ENCODE assay signal across 25 cellular contexts in the genomic region with DNA sequence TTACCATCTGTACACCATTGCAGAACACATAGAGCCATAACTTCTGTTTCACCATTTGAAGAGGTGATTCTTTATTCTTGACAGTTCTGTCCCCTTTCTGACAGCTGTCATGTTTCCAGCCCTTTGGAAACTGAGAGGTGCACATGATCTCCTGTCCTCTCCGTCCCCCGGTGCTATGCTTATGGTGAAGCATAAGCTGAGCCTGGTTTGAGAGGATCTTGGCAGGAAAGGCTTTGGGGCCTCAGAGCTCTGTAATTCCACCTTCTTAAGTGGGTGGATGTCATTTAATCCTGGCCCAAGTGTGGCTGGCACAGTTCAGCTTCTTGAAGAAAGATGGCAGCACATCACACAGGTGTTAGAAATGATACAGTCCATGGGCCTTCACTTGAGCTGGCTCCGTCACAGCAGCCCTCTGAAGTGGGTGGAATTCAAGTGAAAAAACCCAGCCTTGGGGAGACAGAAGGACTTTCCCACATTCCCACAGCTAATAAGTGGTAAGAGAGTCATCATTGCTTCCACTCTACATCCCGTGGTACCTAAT. TPM values are rescaled to one million over a fixed set of nuclear protein-coding genes. Genes with fewer than 3 reads are reported as not detected.
DNase-seq lines count a peak whose midpoint lies in the region; ATAC-seq and TF ChIP-seq lines count a peak whose summit lies in the region.
"Had no signal": no experiment of that assay in that cellular context is flagged by ENCODE, and none has a peak within 500 bp of the region (broad histone marks: within the 10 kb centered on the region; RNA-seq: fewer than 3 reads in every experiment).

No MANE protein-coding gene starts in this region.

- no peaks in the 10 kb centered on the region for H3K9me3 Mint-ChIP-seq in activated CD4-positive, alpha-beta memory T cell treated with anti-CD3 and anti-CD28 coated beads, Interleukin-2, amount 10 ng/mL, durations not matched to agents 7 days and 5 days
- H3K9me3 Mint-ChIP-seq: activated naive CD4-positive, alpha-beta T cell treated with anti-CD3 and anti-CD28 coated beads, Interleukin-2, amount 10 ng/mL, durations not matched to agents 7 days and 5 days; activated T-cell treated with anti-CD3 and anti-CD28 coated beads, Interleukin-2, amount 50 U/mL, for 72 hours had no signal

- peaks cover 3% of the 10 kb centered on the region for H3K4me1 Mint-ChIP-seq in activated CD4-positive, alpha-beta memory T cell treated with anti-CD3 and anti-CD28 coated beads, Interleukin-2, amount 10 ng/mL, durations not matched to agents 7 days and 5 days

- H3K27ac ChIP-seq in 22Rv1: no peak overlapping the region
- H3K27ac ChIP-seq: dorsolateral prefrontal cortex, gastroesophageal sphincter, prostate gland, SJSA1 had no signal

- CTCF ChIA-PET in activated CD4-positive, alpha-beta memory T cell treated with anti-CD3 and anti-CD28 coated beads, Interleukin-2, amount 10 ng/mL, durations not matched to agents 7 days and 5 days (lab: Charles Lee): interaction anchor here (0.8 to 12.4 kb wide), 13 partner anchors 9 to 265 kb away, joined by 3 to 278 read pairs (median 5); partner anchors contain the start of gene GRPEL2

- no peaks in the 10 kb centered on the region for H3K36me3 Mint-ChIP-seq in activated CD4-positive, alpha-beta memory T cell treated with anti-CD3 and anti-CD28 coated beads, Interleukin-2, amount 10 ng/mL, durations not matched to agents 7 days and 5 days (ENCODE audit: low read depth)
- H3K36me3 Mint-ChIP-seq: activated naive CD4-positive, alpha-beta T cell treated with anti-CD3 and anti-CD28 coated beads, Interleukin-2, amount 10 ng/mL, durations not matched to agents 7 days and 5 days had no signal

- peak; percentile 14; the same call in 1 of the 2 replicates for TF ChIP-seq CTCF in 22Rv1 (IDR thresholded peaks at IDR 0.05)
- 0 out of 3 replicates have a peak, but pooled peaks have one; percentile 11 for TF ChIP-seq CTCF in GM12872 (IDR thresholded peaks at IDR 0.05; ENCODE audit: insufficient read depth, low read depth, low read length)
- TF ChIP-seq CTCF in epithelial cell of esophagus (IDR thresholded peaks at IDR 0.05; ENCODE audit: insufficient read depth, low read depth, low read length, missing control alignments): peak; percentile 21

- no peak overlapping the region for H3K27ac Mint-ChIP-seq in activated CD4-positive, alpha-beta memory T cell treated with anti-CD3 and anti-CD28 coated beads, Interleukin-2, amount 10 ng/mL, durations not matched to agents 7 days and 5 days
- H3K27ac Mint-ChIP-seq: activated naive CD4-positive, alpha-beta T cell treated with anti-CD3 and anti-CD28 coated beads, Interleukin-2, amount 10 ng/mL, durations not matched to agents 7 days and 5 days; activated T-cell treated with anti-CD3 and anti-CD28 coated beads, Interleukin-2, amount 50 U/mL, for 72 hours had no signal

- H3K4me3 ChIP-seq in epithelial cell of esophagus (ENCODE audit: low read length): no peak overlapping the region
- H3K4me3 ChIP-seq: dorsolateral prefrontal cortex, gastroesophageal sphincter, prostate gland, SJSA1 had no signal

- H3K27me3 Mint-ChIP-seq in activated CD4-positive, alpha-beta memory T cell treated with anti-CD3 and anti-CD28 coated beads, Interleukin-2, amount 10 ng/mL, durations not matched to agents 7 days and 5 days: no peaks in the 10 kb centered on the region

- no peak overlapping the region for H3K4me3 Mint-ChIP-seq in activated CD4-positive, alpha-beta memory T cell treated with anti-CD3 and anti-CD28 coated beads, Interleukin-2, amount 10 ng/mL, durations not matched to agents 7 days and 5 days
- H3K4me3 Mint-ChIP-seq: activated naive CD4-positive, alpha-beta T cell treated with anti-CD3 and anti-CD28 coated beads, Interleukin-2, amount 10 ng/mL, durations not matched to agents 7 days and 5 days; activated T-cell treated with anti-CD3 and anti-CD28 coated beads, Interleukin-2, amount 50 U/mL, for 72 hours had no signal

- POLR2A ChIA-PET in activated CD4-positive, alpha-beta memory T cell treated with anti-CD3 and anti-CD28 coated beads, Interleukin-2, amount 10 ng/mL, durations not matched to agents 7 days and 5 days (lab: Charles Lee): interaction anchor here (0.8 to 1.3 kb wide), 2 partner anchors 30 to 54 kb away, joined by 3 read pairs; partner anchors contain the start of gene GRPEL2

- DNase-seq in NCI-H82 treated with DMSO at 0.1 percent for 48 hours (lab: John Stamatoyannopoulos, UW; ENCODE audit: unreplicated experiment): peak; percentile 66
- no peak for DNase-seq in epithelial cell of esophagus (ENCODE audit: low read depth)
- DNase-seq in medulla oblongata (ENCODE audit: extremely low spot score): no peak
- no peak for DNase-seq in activated CD4-positive, alpha-beta memory T cell treated with anti-CD3 and anti-CD28 coated beads, Interleukin-2, amount 10 ng/mL, durations not matched to agents 7 days and 5 days
- DNase-seq in NCI-H526 (lab: John Stamatoyannopoulos, UW): no peak
- DNase-seq: ACHN; activated CD4-positive, alpha-beta T cell treated with anti-CD3 and anti-CD28 coated beads for 4 hours; activated naive CD4-positive, alpha-beta T cell treated with anti-CD3 and anti-CD28 coated beads, Interleukin-2, amount 10 ng/mL, durations not matched to agents 7 days and 5 days; activated T-cell treated with anti-CD3 and anti-CD28 coated beads, Interleukin-2, amount 50 U/mL, for 72 hours; C1 segment of cervical spinal cord; caudate nucleus; dorsolateral prefrontal cortex; KG1; MV-4-11; NCI-H1694; stimulated activated CD4-positive, alpha-beta T cell treated with anti-CD3 and anti-CD28 coated beads, Interleukin-2, amount 100 ng/mL, for 48 hours; stimulated activated naive CD4-positive, alpha-beta T cell treated with Interleukin-2 at 50 U/mL for 16 hours; trophoblast cell had no signal

- ATAC-seq in GM21529 (IDR thresholded peaks at IDR 0.05; ENCODE audit: unreplicated experiment): no peak
- ATAC-seq: activated T-cell treated with anti-CD3 and anti-CD28 coated beads, Interleukin-2, amount 50 U/mL, for 72 hours; gastroesophageal sphincter had no signal

RNA-seq across cellular contexts. Expression of gene GRPEL2, which starts 30.7 kb away (rescaled TPM):
- total RNA-seq in activated CD4-positive, alpha-beta memory T cell treated with anti-CD3 and anti-CD28 coated beads, Interleukin-2, amount 10 ng/mL, durations not matched to agents 7 days and 5 days: 10 to 100 TPM; 43.8 to 49.4 TPM

RNA-seq across cellular contexts. Expression of gene AFAP1L1, which starts 43.0 kb away (rescaled TPM):
- total RNA-seq in activated CD4-positive, alpha-beta memory T cell treated with anti-CD3 and anti-CD28 coated beads, Interleukin-2, amount 10 ng/mL, durations not matched to agents 7 days and 5 days: not detected
- total RNA-seq: T-helper 1 cell treated with Interleukin-12 subunit alpha and Interleukin-12 subunit beta and Interleukin-4 antibody, amounts not matched to agents 30 ng/mL and 1 ng/mL, for 36 hours had no signal

RNA-seq across cellular contexts. Expression of gene PCYOX1L, which starts 43.2 kb away (rescaled TPM):
- total RNA-seq in activated CD4-positive, alpha-beta memory T cell treated with anti-CD3 and anti-CD28 coated beads, Interleukin-2, amount 10 ng/mL, durations not matched to agents 7 days and 5 days: 10 to 100 TPM; 41.2 to 42.1 TPM
